ENCODE assay signal across 8 cellular contexts in genomic region chr14:54901380-54902142, GRCh38. TPM values are rescaled to one million over a fixed set of nuclear protein-coding genes. Genes with fewer than 3 reads are reported as not detected.
DNase-seq lines count a peak whose midpoint lies in the region; ATAC-seq and TF ChIP-seq lines count a peak whose summit lies in the region.

No MANE protein-coding gene starts in this region.

- DNase-seq in activated CD4-positive, alpha-beta T cell treated with anti-CD3 and anti-CD28 coated beads for 36 hours: peak; percentile 38
- DNase-seq in activated CD4-positive, alpha-beta T cell treated with anti-CD3 and anti-CD28 coated beads for 1 hour: no peak
- peak; percentile 48 for DNase-seq in SK-N-SH
- no peak for DNase-seq in natural killer cell treated with Interleukin-12 subunit alpha and Interleukin-12 subunit beta and Interleukin-15 and Interleukin-18, amount 100 ng/mL, for 72 hours (ENCODE audit: low spot score)
- DNase-seq in HuH-7.5 (ENCODE audit: low spot score): no peak
- DNase-seq in erythroblast (lab: John Stamatoyannopoulos, UW): no peak

- H3K4me1 Mint-ChIP-seq in activated CD4-positive, alpha-beta T cell treated with anti-CD3 and anti-CD28 coated beads for 36 hours: peaks cover 24% of the 10 kb centered on the region
- peaks cover 35 to 41% of the 10 kb centered on the region in 2 donors for H3K4me1 Mint-ChIP-seq in natural killer cell treated with Interleukin-12 subunit alpha and Interleukin-12 subunit beta and Interleukin-15 and Interleukin-18, amount 100 ng/mL, for 72 hours (ENCODE audit: low read depth in 2 of 2)

- CTCF ChIA-PET in activated CD4-positive, alpha-beta T cell treated with anti-CD3 and anti-CD28 coated beads for 36 hours (lab: Charles Lee): interaction anchor here (0.7 to 5.6 kb wide), 7 partner anchors 8 to 417 kb away, joined by 3 to 42 read pairs (median 5); no protein-coding TSS in a partner anchor
- CTCF ChIA-PET in SK-N-SH (lab: Yijun Ruan, JAX): interaction anchor here (0.7 to 5.4 kb wide), 16 partner anchors 10 to 337 kb away, joined by 3 to 54 read pairs (median 4); partner anchors contain the start of gene MAPK1IP1L

- H3K9me2 ChIP-seq in SK-N-SH: no peaks in the 10 kb centered on the region

- peak overlapping the region; percentile 90 for H3K27ac Mint-ChIP-seq in activated CD4-positive, alpha-beta T cell treated with anti-CD3 and anti-CD28 coated beads for 36 hours
- peak overlapping the region; percentile 82 to 99 for H3K27ac Mint-ChIP-seq in natural killer cell treated with Interleukin-12 subunit alpha and Interleukin-12 subunit beta and Interleukin-15 and Interleukin-18, amount 100 ng/mL, for 72 hours

- TF ChIP-seq POLR2A in erythroblast (IDR thresholded peaks at IDR 0.05; ENCODE audit: low read length): no peak

- no peaks in the 10 kb centered on the region for H4K20me1 ChIP-seq in SK-N-SH (ENCODE audit: insufficient read depth)

- H3K36me3 Mint-ChIP-seq in activated CD4-positive, alpha-beta T cell treated with anti-CD3 and anti-CD28 coated beads for 36 hours (ENCODE audit: low read depth): peaks cover 12% of the 10 kb centered on the region
- peaks cover 8% of the 10 kb centered on the region for H3K36me3 Mint-ChIP-seq in natural killer cell treated with Interleukin-12 subunit alpha and Interleukin-12 subunit beta and Interleukin-15 and Interleukin-18, amount 100 ng/mL, for 72 hours

- peak overlapping the region; percentile 29 to 83; a peak in 2 of 4 replicates for H3K27ac ChIP-seq in SK-N-SH (ENCODE audit: low read depth in 2 of 2, low read length in 1 of 2)

- no peak for TF ChIP-seq EP300 in SK-N-SH (IDR thresholded peaks at IDR 0.05; ENCODE audit: borderline replicate concordance in 1 of 2, low read depth in 1 of 2, low read length in 1 of 2)

- no peaks in the 10 kb centered on the region for H3K9me3 Mint-ChIP-seq in activated CD4-positive, alpha-beta T cell treated with anti-CD3 and anti-CD28 coated beads for 36 hours (ENCODE audit: low read depth)
- H3K9me3 Mint-ChIP-seq in natural killer cell treated with Interleukin-12 subunit alpha and Interleukin-12 subunit beta and Interleukin-15 and Interleukin-18, amount 100 ng/mL, for 72 hours: no peaks in the 10 kb centered on the region

- no peaks in the 10 kb centered on the region for H3K27me3 Mint-ChIP-seq in activated CD4-positive, alpha-beta T cell treated with anti-CD3 and anti-CD28 coated beads for 36 hours
- no peaks in the 10 kb centered on the region for H3K27me3 Mint-ChIP-seq in natural killer cell treated with Interleukin-12 subunit alpha and Interleukin-12 subunit beta and Interleukin-15 and Interleukin-18, amount 100 ng/mL, for 72 hours

- H3K36me3 ChIP-seq in SK-N-SH (replicated peaks in 1 of 2; ENCODE audit: control insufficient read depth in 1 of 2, insufficient read depth in 2 of 2, low read length in 1 of 2) (no peaks in the 10 kb centered on the region), endocrine pancreas (ENCODE audit: control insufficient read depth, insufficient read depth, low read length) (no peaks in the 10 kb centered on the region)

- intact Hi-C loops in activated CD4-positive, alpha-beta T cell treated with anti-CD3 and anti-CD28 coated beads for 36 hours (cut with DNase I, micrococcal nuclease): loop anchor here (1.0 to 10.0 kb wide), 11 partner anchors 19 to 459 kb away; partner anchors contain the start of genes MAPK1IP1L (in 2 of the 2), CGRRF1 (in 1 of the 2), CNIH1 (in 1 of the 2) and SOCS4 (in 1 of the 2)

- peak overlapping the region; percentile 88 for H3K4me3 Mint-ChIP-seq in activated CD4-positive, alpha-beta T cell treated with anti-CD3 and anti-CD28 coated beads for 36 hours
- peak overlapping the region; percentile 89 for H3K4me3 Mint-ChIP-seq in natural killer cell treated with Interleukin-12 subunit alpha and Interleukin-12 subunit beta and Interleukin-15 and Interleukin-18, amount 100 ng/mL, for 72 hours

- no peaks in the 10 kb centered on the region for H3K27me3 ChIP-seq in SK-N-SH (ENCODE audit: insufficient read depth)
- no peaks in the 10 kb centered on the region for H3K27me3 ChIP-seq in endocrine pancreas (ENCODE audit: control insufficient read depth, insufficient read depth, low read length)

- POLR2A ChIA-PET in activated CD4-positive, alpha-beta T cell treated with anti-CD3 and anti-CD28 coated beads for 36 hours (lab: Charles Lee): interaction anchor here (0.7 kb wide), 1 partner anchor 20 kb away, joined by 3 read pairs; no protein-coding TSS in a partner anchor
- POLR2A ChIA-PET in SK-N-SH (lab: Yijun Ruan, JAX): interaction anchor here (0.6 to 1.9 kb wide), 12 partner anchors 11 to 146 kb away, joined by 3 to 16 read pairs (median 4); no protein-coding TSS in a partner anchor

- TF ChIP-seq RAD21 in SK-N-SH (IDR thresholded peaks at IDR 0.05; ENCODE audit: low read length): no peak

- peak overlapping the region; percentile 80 to 82 for H3K4me3 ChIP-seq in SK-N-SH (ENCODE audit: low read depth in 2 of 2, low read length in 1 of 2)
- peak overlapping the region; percentile 86 for H3K4me3 ChIP-seq in endocrine pancreas (ENCODE audit: control insufficient read depth, insufficient read depth, low read length)

- peak overlapping the region; percentile 97 for H2AFZ ChIP-seq in SK-N-SH (ENCODE audit: low read depth)

- 6% methylated on average over 22 of the region's 42 CpGs for WGBS in SK-N-SH (ENCODE audit: low lambda C conversion rate)

- ATAC-seq in activated CD4-positive, alpha-beta T cell treated with anti-CD3 and anti-CD28 coated beads for 36 hours: no peak
- ATAC-seq in natural killer cell treated with Interleukin-12 subunit alpha and Interleukin-12 subunit beta and Interleukin-15 and Interleukin-18, amount 100 ng/mL, for 72 hours: no peak
- ATAC-seq in HG03108 (IDR thresholded peaks at IDR 0.05; ENCODE audit: unreplicated experiment): no peak

- no peaks in the 10 kb centered on the region for H3F3A ChIP-seq in SK-N-SH (replicated peaks; ENCODE audit: insufficient read depth)

- H3K79me2 ChIP-seq in SK-N-SH (ENCODE audit: insufficient read depth): no peaks in the 10 kb centered on the region

- H3K4me2 ChIP-seq in SK-N-SH: peak overlapping the region; percentile 99

- no peaks in the 10 kb centered on the region for H3K9me3 ChIP-seq in SK-N-SH
- no peaks in the 10 kb centered on the region for H3K9me3 ChIP-seq in endocrine pancreas (ENCODE audit: control insufficient read depth, low read length)

- peak overlapping the region; percentile 57; the same call in 1 of the 2 replicates for H3K9ac ChIP-seq in SK-N-SH
- peak overlapping the region; percentile 23 for H3K9ac ChIP-seq in endocrine pancreas (ENCODE audit: control insufficient read depth, insufficient read depth, low read length)

- H3K4me1 ChIP-seq in SK-N-SH (ENCODE audit: control insufficient read depth in 1 of 2, insufficient read depth in 2 of 2, low read depth in 1 of 2, low read length in 1 of 2): peaks cover 4 to 5% of the 10 kb centered on the region in 2 experiments; a peak in 1 of 4 replicates
- no peaks in the 10 kb centered on the region for H3K4me1 ChIP-seq in endocrine pancreas (ENCODE audit: control insufficient read depth, insufficient read depth, low read length)

- TF ChIP-seq CTCF in SK-N-SH (IDR thresholded peaks at IDR 0.05): no peak

TF ChIP-seq in SK-N-SH, 30 proteins besides CTCF, POLR2A, EP300 and RAD21:
- no peak for TF ChIP-seq PBX3 (IDR thresholded peaks at IDR 0.05)
- no peak for TF ChIP-seq TAF1 (IDR thresholded peaks at IDR 0.05; ENCODE audit: borderline replicate concordance, low read depth, low read length)
- TF ChIP-seq FOSL2 (IDR thresholded peaks at IDR 0.05; ENCODE audit: borderline replicate concordance, low read depth): no peak
- 0 out of 2 replicates have a peak, but pooled peaks have one; percentile 10 for TF ChIP-seq FOXJ3 (CRISPR knock-in tag; IDR thresholded peaks at IDR 0.05)

RNA-seq across cellular contexts. Expression of gene GCH1, which starts 1.1 kb away (rescaled TPM):
- total RNA-seq in activated CD4-positive, alpha-beta T cell treated with anti-CD3 and anti-CD28 coated beads for 36 hours: 10 to 100 TPM; 28.1 to 36.4 TPM
- 2.2 and 4.7 TPM in 2 replicates for polyA plus RNA-seq in SK-N-SH (2012; rRNA removed)
- 4.7 and 6.0 TPM in 2 replicates for polyA plus RNA-seq in SK-N-SH (2012; cell fraction: cytosol; rRNA removed)
- 2.1 and 2.9 TPM in 2 replicates for polyA plus RNA-seq in SK-N-SH (2012; cell fraction: nucleus; rRNA removed)
- total RNA-seq in natural killer cell treated with Interleukin-12 subunit alpha and Interleukin-12 subunit beta and Interleukin-15 and Interleukin-18, amount 100 ng/mL, for 72 hours: 100 to 1,000 TPM; 131 to 382 TPM

Comparison
In these comparisons a context has a peak if more than half of its experiments do, and no peak if none do; other contexts are left out.
1. DNase-seq: peak in activated CD4-positive, alpha-beta T cell treated with anti-CD3 and anti-CD28 coated beads for 36 hours (single experiment) and SK-N-SH (single experiment); none in activated CD4-positive, alpha-beta T cell treated with anti-CD3 and anti-CD28 coated beads for 1 hour (single experiment), natural killer cell treated with Interleukin-12 subunit alpha and Interleukin-12 subunit beta and Interleukin-15 and Interleukin-18, amount 100 ng/mL, for 72 hours (single experiment), HuH-7.5 (single experiment) and erythroblast (0 of 2).